Comparison of ENCODE assay signal across 13 cellular contexts in genomic region chr2:138711812-138712211, GRCh38.
A peak's percentile ranks its signal among the peaks of the same experiment; 100 is the strongest.
DNase-seq lines count a peak whose midpoint lies in the region; ATAC-seq and TF ChIP-seq lines count a peak whose summit lies in the region.
"Had no signal": no experiment of that assay in that cellular context is flagged by ENCODE, and none has a peak within 500 bp of the region (broad histone marks: within the 10 kb centered on the region; RNA-seq: fewer than 3 reads in every experiment).

No MANE protein-coding gene starts in this region.

- no peaks in the 10 kb centered on the region for H3K9me3 Mint-ChIP-seq in activated CD4-positive, alpha-beta T cell treated with anti-CD3 and anti-CD28 coated beads for 36 hours (ENCODE audit: low read depth)
- H3K9me3 Mint-ChIP-seq: brain; nephron; stimulated activated effector memory CD8-positive, alpha-beta T cell treated with anti-CD3 and anti-CD28 coated beads, Interleukin-12 subunit alpha, Interleukin-12 subunit beta, amount 100 ng/mL, for 72 hours had no signal

- intact Hi-C loops in activated CD4-positive, alpha-beta T cell treated with anti-CD3 and anti-CD28 coated beads for 36 hours (cut with DNase I, micrococcal nuclease), result no loop called here

- H3K36me3 Mint-ChIP-seq in activated CD4-positive, alpha-beta T cell treated with anti-CD3 and anti-CD28 coated beads for 36 hours (ENCODE audit: low read depth), result no peaks in the 10 kb centered on the region
- H3K36me3 Mint-ChIP-seq: brain; stimulated activated effector memory CD8-positive, alpha-beta T cell treated with anti-CD3 and anti-CD28 coated beads, Interleukin-12 subunit alpha, Interleukin-12 subunit beta, amount 100 ng/mL, for 72 hours had no signal

- DNase-seq in activated CD4-positive, alpha-beta T cell treated with anti-CD3 and anti-CD28 coated beads for 36 hours, result no peak
- DNase-seq in GM13977 (ENCODE audit: low spot score), result no peak
- DNase-seq in AG08395 (ENCODE audit: low spot score), result no peak
- no peak for DNase-seq in DMS 273 (lab: John Stamatoyannopoulos, UW; ENCODE audit: unreplicated experiment)
- DNase-seq: NCI-H1048; stimulated activated CD4-positive, alpha-beta T cell treated with anti-CD3 and anti-CD28 coated beads, Interleukin-12 subunit alpha, Interleukin-12 subunit beta, amount 100 ng/mL, for 4 hours had no signal

- H3K27me3 Mint-ChIP-seq in activated CD4-positive, alpha-beta T cell treated with anti-CD3 and anti-CD28 coated beads for 36 hours, result peaks cover 10% of the 10 kb centered on the region

- CTCF ChIA-PET in activated CD4-positive, alpha-beta T cell treated with anti-CD3 and anti-CD28 coated beads for 36 hours (lab: Charles Lee), result no interaction called here

- no peak overlapping the region for H3K4me3 Mint-ChIP-seq in activated CD4-positive, alpha-beta T cell treated with anti-CD3 and anti-CD28 coated beads for 36 hours
- H3K4me3 Mint-ChIP-seq: brain; nephron; stimulated activated effector memory CD8-positive, alpha-beta T cell treated with anti-CD3 and anti-CD28 coated beads, Interleukin-12 subunit alpha, Interleukin-12 subunit beta, amount 100 ng/mL, for 72 hours had no signal

- in situ Hi-C loops in GM13977 (cut with MboI; ENCODE audit: low pct_unique_long_range_greater_than_20kb, low sequenced_read_pairs, unreplicated experiment), result no loop called here

- no peak overlapping the region for H3K27ac Mint-ChIP-seq in activated CD4-positive, alpha-beta T cell treated with anti-CD3 and anti-CD28 coated beads for 36 hours
- H3K27ac Mint-ChIP-seq: brain; nephron; stimulated activated effector memory CD8-positive, alpha-beta T cell treated with anti-CD3 and anti-CD28 coated beads, Interleukin-12 subunit alpha, Interleukin-12 subunit beta, amount 100 ng/mL, for 72 hours had no signal

- no peaks in the 10 kb centered on the region for H3K4me1 Mint-ChIP-seq in activated CD4-positive, alpha-beta T cell treated with anti-CD3 and anti-CD28 coated beads for 36 hours
- H3K4me1 Mint-ChIP-seq: stimulated activated effector memory CD8-positive, alpha-beta T cell treated with anti-CD3 and anti-CD28 coated beads, Interleukin-12 subunit alpha, Interleukin-12 subunit beta, amount 100 ng/mL, for 72 hours had no signal

- no peak for TF ChIP-seq CTCF in GM13977 (IDR thresholded peaks at IDR 0.05; ENCODE audit: extremely low read depth, insufficient read depth, missing control alignments)

- ATAC-seq in GM18499 (IDR thresholded peaks at IDR 0.05; ENCODE audit: insufficient read depth, unreplicated experiment) (peak; percentile 20), GM19438 (IDR thresholded peaks at IDR 0.05; ENCODE audit: low read depth, unreplicated experiment) (peak; percentile 57), HG02852 (IDR thresholded peaks at IDR 0.05; ENCODE audit: unreplicated experiment) (peak; percentile 23), HG03520 (IDR thresholded peaks at IDR 0.05; ENCODE audit: unreplicated experiment) (peak; percentile 36)
- no peak for ATAC-seq in activated CD4-positive, alpha-beta T cell treated with anti-CD3 and anti-CD28 coated beads for 36 hours

- POLR2A ChIA-PET in activated CD4-positive, alpha-beta T cell treated with anti-CD3 and anti-CD28 coated beads for 36 hours (lab: Charles Lee), result no interaction called here
